In genomic region chr16:80962879-80963278, GRCh38 we compare ENCODE assay signal across 34 cellular contexts. TPM values are rescaled to one million over a fixed set of nuclear protein-coding genes. Genes with fewer than 3 reads are reported as not detected.
"Had no signal": no experiment of that assay in that cellular context is flagged by ENCODE, and none has a peak within 500 bp of the region (broad histone marks: within the 10 kb centered on the region; RNA-seq: fewer than 3 reads in every experiment).

No MANE protein-coding gene starts in this region.

- H3K36me3 ChIP-seq: adrenal gland, ascending aorta, brain microvascular endothelial cell, breast epithelium, cardiac muscle cell had no signal

- FAIRE-seq: astrocyte, bronchial epithelial cell had no signal

- H3K4me1 ChIP-seq: adrenal gland, ascending aorta, body of pancreas, breast epithelium had no signal

- H3K27me3 ChIP-seq: adrenal gland, ascending aorta, body of pancreas, brain microvascular endothelial cell, breast epithelium, cardiac muscle cell had no signal

- H3K4me3 ChIP-seq: adrenal gland, ascending aorta, body of pancreas, breast epithelium, cardiac muscle cell had no signal

- DNase-seq: activated effector memory CD4-positive, alpha-beta T cell treated with anti-CD3 and anti-CD28 coated beads, Interleukin-2, amount 50 U/mL, for 16 hours; activated effector memory CD4-positive, alpha-beta T cell treated with Interleukin-2 at 50 U/mL for 16 hours; activated gamma-delta T cell; activated gamma-delta T cell treated with Interleukin-2 at 50 U/mL for 16 hours; activated naive CD4-positive, alpha-beta T cell; activated naive CD4-positive, alpha-beta T cell treated with anti-CD3 and anti-CD28 coated beads for 36 hours; activated naive CD4-positive, alpha-beta T cell treated with anti-CD3 and anti-CD28 coated beads, Interleukin-2, amount 10 ng/mL, durations not matched to agents 7 days and 5 days; activated naive CD4-positive, alpha-beta T cell treated with anti-CD3 and anti-CD28 coated beads, Interleukin-2, amount 50 U/mL, for 16 hours; activated naive CD4-positive, alpha-beta T cell treated with Interleukin-2 at 50 U/mL for 16 hours; activated naive CD8-positive, alpha-beta T cell treated with anti-CD3 and anti-CD28 coated beads for 36 hours; activated naive CD8-positive, alpha-beta T cell treated with anti-CD3 and anti-CD28 coated beads, Interleukin-2, amount 10 ng/mL, durations not matched to agents 7 days and 5 days; activated naive CD8-positive, alpha-beta T cell treated with anti-CD3 and anti-CD28 coated beads, Interleukin-2, amount 50 U/mL, for 24 hours; activated T-cell treated with anti-CD3 and anti-CD28 coated beads, Interleukin-2, amount 50 U/mL, for 1 hour; activated T-cell treated with anti-CD3 and anti-CD28 coated beads, Interleukin-2, amount 50 U/mL, for 24 hours; activated T-cell treated with anti-CD3 and anti-CD28 coated beads, Interleukin-2, amount 50 U/mL, for 4 hours; activated T-cell treated with anti-CD3 and anti-CD28 coated beads, Interleukin-2, amount 50 U/mL, for 48 hours; activated T-cell treated with anti-CD3 and anti-CD28 coated beads, Interleukin-2, amount 50 U/mL, for 72 hours; adrenal gland; amniotic stem cell; amygdala; anterior cingulate cortex; aorta; body of pancreas; brain microvascular endothelial cell; caudate nucleus; central memory CD4-positive, alpha-beta T cell; cerebellar nuclear complex had no signal

- H3K27ac ChIP-seq: adrenal gland, ascending aorta, body of pancreas, brain microvascular endothelial cell, breast epithelium, cardiac muscle cell had no signal

- ATAC-seq: activated naive CD4-positive, alpha-beta T cell treated with anti-CD3 and anti-CD28 coated beads, Interleukin-2, amount 50 U/mL, for 72 hours; activated naive CD8-positive, alpha-beta T cell treated with anti-CD3 and anti-CD28 coated beads, Interleukin-2, amount 50 U/mL, for 24 hours; activated T-cell treated with anti-CD3 and anti-CD28 coated beads, Interleukin-2, amount 50 U/mL, for 4 hours; activated T-cell treated with anti-CD3 and anti-CD28 coated beads, Interleukin-2, amount 50 U/mL, for 72 hours; activated T-helper 17 cell treated with anti-CD3 and anti-CD28 coated beads, Interleukin-2, amount 50 U/mL, for 72 hours; body of pancreas had no signal

RNA-seq across cellular contexts. Expression of gene CENPN, which starts 44.1 kb away (rescaled TPM):
- total RNA-seq: ascending aorta had no signal
